Comparison of ENCODE assay signal across 26 cellular contexts in genomic region chr1:842816-843215, GRCh38.
DNase-seq lines count a peak whose midpoint lies in the region; ATAC-seq and TF ChIP-seq lines count a peak whose summit lies in the region.
"Had no signal": no experiment of that assay in that cellular context is flagged by ENCODE, and none has a peak within 500 bp of the region (broad histone marks: within the 10 kb centered on the region; RNA-seq: fewer than 3 reads in every experiment).

No MANE protein-coding gene starts in this region.

- peaks cover 0 to 6% of the 10 kb centered on the region in 2 donors for H3K36me3 ChIP-seq in lung (ENCODE audit: control insufficient read depth in 2 of 2, insufficient read depth in 2 of 2, low read length in 2 of 2)
- peaks cover 5% of the 10 kb centered on the region; the same call in 1 of the 2 replicates for H3K36me3 ChIP-seq in SJCRH30
- H3K36me3 ChIP-seq: BE2C, transverse colon had no signal

- H3K9me3 ChIP-seq in CD4-positive, alpha-beta T cell (ENCODE audit: control insufficient read depth, low read length): no peaks in the 10 kb centered on the region
- H3K9me3 ChIP-seq in T-helper 17 cell (ENCODE audit: control insufficient read depth, low read length, poor library complexity, severe bottlenecking) (no peaks in the 10 kb centered on the region), lung (ENCODE audit: control insufficient read depth in 2 of 2, insufficient read depth in 1 of 2, low read length in 1 of 2) (no peaks in the 10 kb centered on the region), SJCRH30 (replicated peaks) (no peaks in the 10 kb centered on the region)
- H3K9me3 ChIP-seq: BE2C, body of pancreas, esophagus squamous epithelium, gastroesophageal sphincter, neutrophil, SK-N-SH, transverse colon had no signal

- H3K4me1 ChIP-seq in lung (ENCODE audit: control insufficient read depth in 2 of 2, insufficient read depth in 2 of 2, low read length in 2 of 2): peaks cover 2 to 7% of the 10 kb centered on the region in 2 donors
- no peaks in the 10 kb centered on the region for H3K4me1 ChIP-seq in SJCRH30
- H3K4me1 ChIP-seq: BE2C, body of pancreas, esophagus squamous epithelium, gastroesophageal sphincter, transverse colon had no signal

- peaks cover 54% of the 10 kb centered on the region for H3K4me1 Mint-ChIP-seq in activated CD4-positive, alpha-beta memory T cell treated with anti-CD3 and anti-CD28 coated beads, Interleukin-2, amount 10 ng/mL, durations not matched to agents 7 days and 5 days
- peaks cover 52% of the 10 kb centered on the region for H3K4me1 Mint-ChIP-seq in activated CD4-positive, alpha-beta memory T cell treated with anti-CD3 and anti-CD28 coated beads for 36 hours (ENCODE audit: low read depth)
- H3K4me1 Mint-ChIP-seq in CD4-positive, alpha-beta T cell (ENCODE audit: low read depth): peaks cover 80% of the 10 kb centered on the region
- H3K4me1 Mint-ChIP-seq in T-helper 17 cell (peaks cover 43% of the 10 kb centered on the region), glutamatergic neuron (ENCODE audit: low read depth, unreplicated experiment) (peaks cover 4% of the 10 kb centered on the region)

- POLR2A ChIA-PET in activated CD4-positive, alpha-beta memory T cell treated with anti-CD3 and anti-CD28 coated beads, Interleukin-2, amount 10 ng/mL, durations not matched to agents 7 days and 5 days (lab: Charles Lee): no interaction called here
- POLR2A ChIA-PET in activated CD4-positive, alpha-beta memory T cell treated with anti-CD3 and anti-CD28 coated beads for 36 hours (lab: Charles Lee): no interaction called here
- POLR2A ChIA-PET in CD4-positive, alpha-beta T cell (lab: Charles Lee): no interaction called here

- no peaks in the 10 kb centered on the region for H3K27me3 Mint-ChIP-seq in activated CD4-positive, alpha-beta memory T cell treated with anti-CD3 and anti-CD28 coated beads, Interleukin-2, amount 10 ng/mL, durations not matched to agents 7 days and 5 days
- H3K27me3 Mint-ChIP-seq in activated CD4-positive, alpha-beta memory T cell treated with anti-CD3 and anti-CD28 coated beads for 36 hours: no peaks in the 10 kb centered on the region
- H3K27me3 Mint-ChIP-seq in CD4-positive, alpha-beta T cell: no peaks in the 10 kb centered on the region
- H3K27me3 Mint-ChIP-seq in T-helper 17 cell: no peaks in the 10 kb centered on the region
- peaks cover 2% of the 10 kb centered on the region for H3K27me3 Mint-ChIP-seq in glutamatergic neuron (ENCODE audit: unreplicated experiment)
- H3K27me3 Mint-ChIP-seq: stimulated activated naive CD8-positive, alpha-beta T cell treated with anti-CD3 and anti-CD28 coated beads, Interleukin-15, Interleukin-2, amounts not matched to agents 100 ng/mL and 50 ng/mL, for 24 hours had no signal

- 91 to 93% methylated on average over 9 of the region's 9 CpGs for WGBS in lung, 2 donors

- CTCF ChIA-PET in activated CD4-positive, alpha-beta memory T cell treated with anti-CD3 and anti-CD28 coated beads, Interleukin-2, amount 10 ng/mL, durations not matched to agents 7 days and 5 days (lab: Charles Lee): no interaction called here
- CTCF ChIA-PET in activated CD4-positive, alpha-beta memory T cell treated with anti-CD3 and anti-CD28 coated beads for 36 hours (lab: Charles Lee): no interaction called here
- CTCF ChIA-PET in CD4-positive, alpha-beta T cell (lab: Charles Lee): no interaction called here

- intact Hi-C loops in activated CD4-positive, alpha-beta memory T cell treated with anti-CD3 and anti-CD28 coated beads for 36 hours (cut with micrococcal nuclease): no loop called here
- intact Hi-C loops in CD4-positive, alpha-beta T cell (cut with DNase I, micrococcal nuclease): no loop called here

- peak overlapping the region; percentile 62 for H3K27ac Mint-ChIP-seq in activated CD4-positive, alpha-beta memory T cell treated with anti-CD3 and anti-CD28 coated beads, Interleukin-2, amount 10 ng/mL, durations not matched to agents 7 days and 5 days
- no peak overlapping the region for H3K27ac Mint-ChIP-seq in activated CD4-positive, alpha-beta memory T cell treated with anti-CD3 and anti-CD28 coated beads for 36 hours
- H3K27ac Mint-ChIP-seq in CD4-positive, alpha-beta T cell: peak overlapping the region; percentile 89
- peak overlapping the region; percentile 89 for H3K27ac Mint-ChIP-seq in T-helper 17 cell
- no peak overlapping the region for H3K27ac Mint-ChIP-seq in glutamatergic neuron (ENCODE audit: unreplicated experiment)
- H3K27ac Mint-ChIP-seq: HFFc6 had no signal

- H3K4me3 Mint-ChIP-seq in activated CD4-positive, alpha-beta memory T cell treated with anti-CD3 and anti-CD28 coated beads, Interleukin-2, amount 10 ng/mL, durations not matched to agents 7 days and 5 days: no peak overlapping the region
- H3K4me3 Mint-ChIP-seq in activated CD4-positive, alpha-beta memory T cell treated with anti-CD3 and anti-CD28 coated beads for 36 hours: no peak overlapping the region
- peak overlapping the region; percentile 68 for H3K4me3 Mint-ChIP-seq in CD4-positive, alpha-beta T cell
- H3K4me3 Mint-ChIP-seq in T-helper 17 cell (peak overlapping the region; percentile 81), glutamatergic neuron (ENCODE audit: unreplicated experiment) (no peak overlapping the region)
- H3K4me3 Mint-ChIP-seq: HFFc6; stimulated activated naive CD8-positive, alpha-beta T cell treated with anti-CD3 and anti-CD28 coated beads, Interleukin-15, Interleukin-2, amounts not matched to agents 100 ng/mL and 50 ng/mL, for 24 hours had no signal

- ATAC-seq in CD4-positive, alpha-beta T cell (ENCODE audit: poor library complexity): no peak
- no peak for ATAC-seq in T-helper 17 cell
- peak; percentile 34 for ATAC-seq in lung (ENCODE audit: insufficient read depth, low FRiP score)
- ATAC-seq: body of pancreas, gastroesophageal sphincter had no signal

- H3K27me3 ChIP-seq in CD4-positive, alpha-beta T cell (ENCODE audit: control insufficient read depth, insufficient read depth, low read length): no peaks in the 10 kb centered on the region
- no peaks in the 10 kb centered on the region for H3K27me3 ChIP-seq in lung (ENCODE audit: control insufficient read depth, insufficient read depth)
- no peaks in the 10 kb centered on the region for H3K27me3 ChIP-seq in SJCRH30
- H3K27me3 ChIP-seq: BE2C, body of pancreas, esophagus squamous epithelium, gastroesophageal sphincter, neutrophil, transverse colon had no signal

- DNase-seq in activated CD4-positive, alpha-beta memory T cell treated with anti-CD3 and anti-CD28 coated beads, Interleukin-2, amount 10 ng/mL, durations not matched to agents 7 days and 5 days: peak; percentile 14
- DNase-seq in activated CD4-positive, alpha-beta memory T cell treated with anti-CD3 and anti-CD28 coated beads for 36 hours: no peak
- no peak for DNase-seq in CD4-positive, alpha-beta T cell
- no peak for DNase-seq in T-helper 17 cell
- DNase-seq in lung (ENCODE audit: low spot score): no peak
- DNase-seq in SJCRH30: no peak
- no peak for DNase-seq in HCEC 1CT
- DNase-seq in glutamatergic neuron: no peak
- DNase-seq: BE2C; body of pancreas; effector memory CD4-positive, alpha-beta T cell; esophagus squamous epithelium; HFFc6; Karpas-422; kidney glomerular epithelial cell; NCI-H1694 treated with DMSO at 0.1 percent for 48 hours; NCI-H526 treated with DMSO at 0.1 percent for 48 hours; SK-N-SH; stimulated activated CD4-positive, alpha-beta T cell treated with anti-CD3 and anti-CD28 coated beads, Interleukin-2, amount 100 ng/mL, for 24 hours; T-helper 9 cell; transverse colon had no signal

- H3K36me3 Mint-ChIP-seq in activated CD4-positive, alpha-beta memory T cell treated with anti-CD3 and anti-CD28 coated beads, Interleukin-2, amount 10 ng/mL, durations not matched to agents 7 days and 5 days (ENCODE audit: low read depth): peaks cover 15% of the 10 kb centered on the region
- peaks cover 6% of the 10 kb centered on the region for H3K36me3 Mint-ChIP-seq in activated CD4-positive, alpha-beta memory T cell treated with anti-CD3 and anti-CD28 coated beads for 36 hours
- peaks cover 6% of the 10 kb centered on the region for H3K36me3 Mint-ChIP-seq in CD4-positive, alpha-beta T cell (ENCODE audit: low read depth)
- peaks cover 4% of the 10 kb centered on the region for H3K36me3 Mint-ChIP-seq in T-helper 17 cell (ENCODE audit: low read depth)
- peaks cover 16% of the 10 kb centered on the region for H3K36me3 Mint-ChIP-seq in glutamatergic neuron (ENCODE audit: unreplicated experiment)

- no peak overlapping the region for H3K4me3 ChIP-seq in lung
- no peak overlapping the region for H3K4me3 ChIP-seq in SJCRH30
- H3K4me3 ChIP-seq: body of pancreas, esophagus squamous epithelium, gastroesophageal sphincter, skin epidermis, transverse colon had no signal

- H3K9me3 Mint-ChIP-seq in activated CD4-positive, alpha-beta memory T cell treated with anti-CD3 and anti-CD28 coated beads, Interleukin-2, amount 10 ng/mL, durations not matched to agents 7 days and 5 days: no peaks in the 10 kb centered on the region
- no peaks in the 10 kb centered on the region for H3K9me3 Mint-ChIP-seq in activated CD4-positive, alpha-beta memory T cell treated with anti-CD3 and anti-CD28 coated beads for 36 hours
- H3K9me3 Mint-ChIP-seq in CD4-positive, alpha-beta T cell: no peaks in the 10 kb centered on the region
- H3K9me3 Mint-ChIP-seq in glutamatergic neuron (ENCODE audit: unreplicated experiment): peaks cover 1% of the 10 kb centered on the region
- H3K9me3 Mint-ChIP-seq: HFFc6; stimulated activated naive CD8-positive, alpha-beta T cell treated with anti-CD3 and anti-CD28 coated beads, Interleukin-15, Interleukin-2, amounts not matched to agents 100 ng/mL and 50 ng/mL, for 24 hours had no signal

- TF ChIP-seq CTCF in CD4-positive, alpha-beta T cell (IDR thresholded peaks at IDR 0.05): no peak
- no peak for TF ChIP-seq CTCF in lung (IDR thresholded peaks at IDR 0.05; ENCODE audit: control extremely low read depth, extremely low read depth)
- no peak for TF ChIP-seq CTCF in glutamatergic neuron (IDR thresholded peaks at IDR 0.05; ENCODE audit: partially characterized antibody, unreplicated experiment)

- H3K27ac ChIP-seq in CD4-positive, alpha-beta T cell (ENCODE audit: low read depth, low read length): no peak overlapping the region
- H3K27ac ChIP-seq in lung (ENCODE audit: low read depth in 1 of 2, low read length in 1 of 2): no peak overlapping the region
- H3K27ac ChIP-seq in SJCRH30: no peak overlapping the region
- H3K27ac ChIP-seq: body of pancreas, esophagus squamous epithelium, gastroesophageal sphincter, neutrophil, RWPE1, skin epidermis, transverse colon had no signal

Comparison
In these comparisons a context has a peak if more than half of its experiments do, and no peak if none do; other contexts are left out.
1. H3K27ac Mint-ChIP-seq: peak in activated CD4-positive, alpha-beta memory T cell treated with anti-CD3 and anti-CD28 coated beads, Interleukin-2, amount 10 ng/mL, durations not matched to agents 7 days and 5 days (single experiment), CD4-positive, alpha-beta T cell (single experiment) and T-helper 17 cell (single experiment); none in activated CD4-positive, alpha-beta memory T cell treated with anti-CD3 and anti-CD28 coated beads for 36 hours (single experiment) and glutamatergic neuron (single experiment).
2. H3K4me3 Mint-ChIP-seq: peak in CD4-positive, alpha-beta T cell (single experiment) and T-helper 17 cell (single experiment); none in activated CD4-positive, alpha-beta memory T cell treated with anti-CD3 and anti-CD28 coated beads, Interleukin-2, amount 10 ng/mL, durations not matched to agents 7 days and 5 days (single experiment), activated CD4-positive, alpha-beta memory T cell treated with anti-CD3 and anti-CD28 coated beads for 36 hours (single experiment) and glutamatergic neuron (single experiment).